ENCODE assay signal across 16 cellular contexts in genomic region chr3:37127340-37127739, GRCh38. TPM values are rescaled to one million over a fixed set of nuclear protein-coding genes. Genes with fewer than 3 reads are reported as not detected.
DNase-seq lines count a peak whose midpoint lies in the region; ATAC-seq, FAIRE-seq and TF ChIP-seq lines count a peak whose summit lies in the region.
"Had no signal": no experiment of that assay in that cellular context is flagged by ENCODE, and none has a peak within 500 bp of the region (broad histone marks: within the 10 kb centered on the region; RNA-seq: fewer than 3 reads in every experiment).

No MANE protein-coding gene starts in this region.

- DNase-seq in HFFc6: no peak
- DNase-seq in T-helper 17 cell: no peak
- no peak for DNase-seq in right lobe of liver
- peak; percentile 85 for DNase-seq in small intestine
- no peak for DNase-seq in tibial artery
- DNase-seq: CD8-positive, alpha-beta T cell; COR-L47; DMS153; GF-D8; GOT3 had no signal

- H3K4me1 ChIP-seq in right lobe of liver (peaks cover 0 to 54% (median 8%) of the 10 kb centered on the region in 4 donors), small intestine (ENCODE audit: control insufficient read depth in 2 of 2, insufficient read depth in 1 of 2, low read depth in 1 of 2, low read length in 1 of 2) (peaks cover 2 to 10% of the 10 kb centered on the region in 2 donors), tibial artery (peaks cover 0 to 37% (median 4%) of the 10 kb centered on the region in 4 donors)

- no peak for ATAC-seq in T-helper 17 cell
- peak; percentile 87 to 93 (median 92) for ATAC-seq in right lobe of liver
- ATAC-seq in HG02642 (IDR thresholded peaks at IDR 0.05; ENCODE audit: poor library complexity, unreplicated experiment): no peak
- no peak for ATAC-seq in HG02840 (IDR thresholded peaks at IDR 0.05; ENCODE audit: low FRiP score, unreplicated experiment)
- ATAC-seq: CD8-positive, alpha-beta T cell had no signal

- no peak for FAIRE-seq in small intestine (lab: Jason Lieb, UNC)
- FAIRE-seq: D721Med had no signal

- intact Hi-C loops in right lobe of liver (cut with DNase I) (no loop called here), tibial artery (cut with DNase I; ENCODE audit: low total_unique reads) (no loop called here)

- no peak overlapping the region for H3K4me3 ChIP-seq in right lobe of liver
- H3K4me3 ChIP-seq in small intestine (ENCODE audit: low read depth in 1 of 2, low read length in 2 of 2): no peak overlapping the region
- H3K4me3 ChIP-seq in tibial artery: no peak overlapping the region
- H3K4me3 ChIP-seq: HAP-1 had no signal

- peak; percentile 34 for TF ChIP-seq POLR2A in right lobe of liver (IDR thresholded peaks at IDR 0.05)

- H3K27ac Mint-ChIP-seq in HFFc6: peak overlapping the region; percentile 61
- peak overlapping the region; percentile 47 for H3K27ac Mint-ChIP-seq in T-helper 17 cell
- H3K27ac Mint-ChIP-seq: CD8-positive, alpha-beta T cell had no signal

- H3K4me3 Mint-ChIP-seq in HFFc6 (no peak overlapping the region; the same call in 1 of the 2 replicates), T-helper 17 cell (no peak overlapping the region)
- H3K4me3 Mint-ChIP-seq: CD14-positive monocyte; CD8-positive, alpha-beta T cell had no signal

- H3K36me3 Mint-ChIP-seq in HFFc6 (ENCODE audit: low read depth): peaks cover 32% of the 10 kb centered on the region
- peaks cover 2% of the 10 kb centered on the region for H3K36me3 Mint-ChIP-seq in T-helper 17 cell (ENCODE audit: low read depth)

- TF ChIP-seq CTCF in HFFc6 (IDR thresholded peaks at IDR 0.05) (no peak), right lobe of liver (IDR thresholded peaks at IDR 0.05) (no peak), tibial artery (IDR thresholded peaks at IDR 0.05) (no peak)

- 27% methylated on average over 1 of the region's 1 CpG for WGBS in right lobe of liver (ENCODE audit: insufficient coverage, low coverage, low lambda C conversion rate, missing lambda C conversion rate)
- 18 to 61% (median 51%) methylated on average over 1 of the region's 1 CpG for WGBS in small intestine, 3 donors

- no peaks in the 10 kb centered on the region for H3K9me3 Mint-ChIP-seq in HFFc6
- H3K9me3 Mint-ChIP-seq: CD8-positive, alpha-beta T cell had no signal

- H3K27ac ChIP-seq in right lobe of liver (peak overlapping the region; percentile 14 to 66 (median 63)), small intestine (ENCODE audit: low read depth in 1 of 2, low read length in 1 of 2) (no peak overlapping the region), tibial artery (no peak overlapping the region)
- H3K27ac ChIP-seq: KMS-11 had no signal

- H3K36me3 ChIP-seq in right lobe of liver: no peaks in the 10 kb centered on the region
- no peaks in the 10 kb centered on the region for H3K36me3 ChIP-seq in small intestine (ENCODE audit: control insufficient read depth in 2 of 2, insufficient read depth in 2 of 2, low read length in 2 of 2)
- H3K36me3 ChIP-seq in tibial artery: no peaks in the 10 kb centered on the region

- H3K4me1 Mint-ChIP-seq in HFFc6 (ENCODE audit: low read depth) (peaks cover 86% of the 10 kb centered on the region), T-helper 17 cell (peaks cover 13% of the 10 kb centered on the region)

- H3K27me3 Mint-ChIP-seq in HFFc6 (ENCODE audit: insufficient read depth) (peaks cover 2% of the 10 kb centered on the region), T-helper 17 cell (no peaks in the 10 kb centered on the region)

- H3K27me3 ChIP-seq in right lobe of liver: no peaks in the 10 kb centered on the region
- H3K27me3 ChIP-seq in small intestine (ENCODE audit: control insufficient read depth in 2 of 2, insufficient read depth in 2 of 2, low read length in 2 of 2): no peaks in the 10 kb centered on the region
- H3K27me3 ChIP-seq in tibial artery: no peaks in the 10 kb centered on the region

- H3K9me3 ChIP-seq in T-helper 17 cell (ENCODE audit: control insufficient read depth, low read length, poor library complexity, severe bottlenecking): no peaks in the 10 kb centered on the region
- no peaks in the 10 kb centered on the region for H3K9me3 ChIP-seq in right lobe of liver
- no peaks in the 10 kb centered on the region for H3K9me3 ChIP-seq in small intestine (ENCODE audit: control insufficient read depth, low read depth)
- no peaks in the 10 kb centered on the region for H3K9me3 ChIP-seq in tibial artery
- H3K9me3 ChIP-seq: HAP-1 had no signal

RNA-seq across cellular contexts. Expression of gene LRRFIP2, which starts 47.0 kb away (rescaled TPM):
- total RNA-seq in HFFc6 (2021; fragmentation: NEBNext Ultra II Directional; extraction: Animal tissue kit (Norgen Biotek cat#: 25700)): 100 to 1,000 TPM; 124 to 151 (median 134) TPM
- 10 to 100 TPM; 45.4 to 51.6 TPM for total RNA-seq in T-helper 17 cell
- total RNA-seq in right lobe of liver: 10 to 100 TPM; 32.8 to 46.1 (median 39.6) TPM
- polyA plus RNA-seq in small intestine: 10 to 100 TPM; 36.3 to 87.2 (median 51.1) TPM

Comparison
In these comparisons a context has a peak if more than half of its experiments do, and no peak if none do; other contexts are left out.
1. ATAC-seq: peak in right lobe of liver (4 of 4); none in T-helper 17 cell (single experiment), HG02642 (single experiment) and HG02840 (single experiment).
2. H3K27ac ChIP-seq: peak in right lobe of liver (3 of 3); none in small intestine (0 of 2) and tibial artery (0 of 2).